In the genomic region with DNA sequence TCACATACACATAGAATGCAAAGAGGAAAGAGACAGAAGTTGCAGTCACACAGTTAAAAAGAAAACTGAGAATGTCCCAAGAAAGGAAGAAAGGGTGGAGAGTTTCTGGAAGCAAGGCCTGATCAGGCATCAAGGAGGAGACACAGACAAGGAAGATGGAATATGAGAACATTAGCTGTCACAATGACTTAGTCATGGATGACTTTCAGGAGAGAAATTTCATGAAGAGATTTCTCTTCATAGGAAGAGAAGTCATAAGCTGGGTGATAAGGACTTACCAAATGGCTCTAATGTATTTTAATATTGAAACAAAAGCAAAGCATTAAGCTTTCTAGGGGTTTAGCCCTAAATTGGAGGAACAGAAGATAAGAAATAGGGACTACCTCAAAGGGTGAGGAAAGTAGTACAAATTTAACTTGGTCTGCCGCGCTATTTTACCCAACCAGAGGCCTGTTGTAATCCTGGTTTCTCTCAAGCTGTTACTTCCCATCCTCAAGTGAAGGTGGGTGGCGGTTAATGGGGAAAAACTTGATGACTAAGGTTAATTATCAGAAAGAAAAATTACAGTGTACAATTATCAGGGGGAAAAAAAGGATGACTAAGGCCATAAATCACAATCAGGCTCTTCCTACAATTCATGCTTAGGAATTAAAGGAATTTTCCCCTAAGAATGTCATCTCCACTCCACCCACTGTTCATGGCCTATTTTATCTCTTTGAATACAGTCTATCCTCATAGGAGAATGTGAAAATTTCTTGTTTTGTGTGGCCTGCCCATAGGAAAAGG, we compare ENCODE assay signal across 17 cellular contexts.
DNase-seq lines count a peak whose midpoint lies in the region; ATAC-seq and TF ChIP-seq lines count a peak whose summit lies in the region.
"Had no signal": no experiment of that assay in that cellular context is flagged by ENCODE, and none has a peak within 500 bp of the region (broad histone marks: within the 10 kb centered on the region; RNA-seq: fewer than 3 reads in every experiment).

No MANE protein-coding gene starts in this region.

- TF ChIP-seq POLR2A in spleen (IDR thresholded peaks at IDR 0.05), result no peak

- peak; percentile 85 for DNase-seq in A172 (ENCODE audit: low spot score)
- DNase-seq in amniotic epithelial cell (ENCODE audit: low read depth), result peak; percentile 91
- DNase-seq in glomerular endothelial cell (ENCODE audit: extremely low read depth, low read depth, low spot score), result peak; percentile 48
- no peak for DNase-seq in psoas muscle
- no peak for DNase-seq in spleen
- DNase-seq: ACHN; activated naive CD8-positive, alpha-beta T cell treated with anti-CD3 and anti-CD28 coated beads, Interleukin-2, amount 10 ng/mL, durations not matched to agents 7 days and 5 days; H7; left ventricle myocardium inferior; NCI-H146; NCI-H526 treated with DMSO at 0.1 percent for 48 hours had no signal

- intact Hi-C loops in psoas muscle (cut with DNase I), result no loop called here
- intact Hi-C loops in spleen (cut with DNase I; ENCODE audit: low total_unique reads), result no loop called here

- H3K27ac ChIP-seq in HEK293 (ENCODE audit: extremely low read depth, low read depth, low read length) (no peak overlapping the region), psoas muscle (no peak overlapping the region), spleen (no peak overlapping the region)
- H3K27ac ChIP-seq: left ventricle myocardium inferior, tibial nerve, VCaP had no signal

- 85 to 91% (median 86%) methylated on average over 3 of the region's 3 CpGs for WGBS in psoas muscle, 3 donors
- 75 to 88% (median 83%) methylated on average over 3 of the region's 3 CpGs for WGBS in spleen, 5 donors

- H3K27me3 ChIP-seq in psoas muscle (ENCODE audit: insufficient read depth in 3 of 3, low read length in 2 of 3) (no peaks in the 10 kb centered on the region), spleen (replicated peaks in 1 of 7) (no peaks in the 10 kb centered on the region)
- H3K27me3 ChIP-seq: tibial nerve had no signal

- H3K36me3 ChIP-seq in HEK293 (ENCODE audit: control insufficient read depth in 2 of 2, insufficient read depth in 1 of 2, low read length in 2 of 2) (no peaks in the 10 kb centered on the region), psoas muscle (ENCODE audit: insufficient read depth in 1 of 2, low read depth in 1 of 2) (no peaks in the 10 kb centered on the region), spleen (no peaks in the 10 kb centered on the region)
- H3K36me3 ChIP-seq: left ventricle myocardium inferior, tibial nerve had no signal

- H3K4me3 ChIP-seq in HEK293 (ENCODE audit: low read depth, low read length) (no peak overlapping the region), psoas muscle (no peak overlapping the region), spleen (no peak overlapping the region)
- H3K4me3 ChIP-seq: GM12878, left ventricle myocardium inferior, tibial nerve had no signal

- no peaks in the 10 kb centered on the region for H3K4me1 ChIP-seq in HEK293 (ENCODE audit: control insufficient read depth, insufficient read depth, low read length)
- no peaks in the 10 kb centered on the region for H3K4me1 ChIP-seq in psoas muscle
- no peaks in the 10 kb centered on the region for H3K4me1 ChIP-seq in spleen
- H3K4me1 ChIP-seq: tibial nerve had no signal

- ATAC-seq in HG03457 (IDR thresholded peaks at IDR 0.05; ENCODE audit: unreplicated experiment), result no peak
- no peak for ATAC-seq in GM21423 (IDR thresholded peaks at IDR 0.05; ENCODE audit: unreplicated experiment)
- no peak for ATAC-seq in psoas muscle
- ATAC-seq: GM12878 had no signal

- POLR2A ChIA-PET in HEK293 (lab: Yijun Ruan, JAX), result no interaction called here

- no peak for TF ChIP-seq CTCF in HEK293 (tag by site-specific recombination; IDR thresholded peaks at IDR 0.05)
- TF ChIP-seq CTCF in psoas muscle (IDR thresholded peaks at IDR 0.05), result no peak
- no peak for TF ChIP-seq CTCF in spleen (IDR thresholded peaks at IDR 0.05 in 8 of 11, conservative IDR thresholded peaks at IDR 0.05 in 3 of 11)

- CTCF ChIA-PET in HEK293 (lab: Yijun Ruan, JAX), result no interaction called here

- H3K9me3 ChIP-seq in HEK293 (ENCODE audit: control insufficient read depth, insufficient read depth, low read depth, low read length) (no peaks in the 10 kb centered on the region), psoas muscle (no peaks in the 10 kb centered on the region), spleen (no peaks in the 10 kb centered on the region)
- H3K9me3 ChIP-seq: left ventricle myocardium inferior, tibial nerve had no signal

TF ChIP-seq in HEK293, 187 proteins besides CTCF, POLR2A, EP300 and RAD21:
- TF ChIP-seq ZFHX2 (tag by site-specific recombination; conservative IDR thresholded peaks at IDR 0.05) (0 out of 2 replicates have a peak, but pooled peaks have one; percentile 14), ZNF596 (tag by site-specific recombination; IDR thresholded peaks at IDR 0.05) (no peak), SP7 (tag by site-specific recombination; IDR thresholded peaks at IDR 0.05) (peak; percentile 70; the same call in 1 of the 2 replicates)

Comparison
In these comparisons a context has a peak if more than half of its experiments do, and no peak if none do; other contexts are left out.
1. DNase-seq: peak in A172 (single experiment), amniotic epithelial cell (single experiment) and glomerular endothelial cell (single experiment); none in psoas muscle (0 of 2) and spleen (single experiment).